ENCODE assay signal across 21 cellular contexts in the genomic region with DNA sequence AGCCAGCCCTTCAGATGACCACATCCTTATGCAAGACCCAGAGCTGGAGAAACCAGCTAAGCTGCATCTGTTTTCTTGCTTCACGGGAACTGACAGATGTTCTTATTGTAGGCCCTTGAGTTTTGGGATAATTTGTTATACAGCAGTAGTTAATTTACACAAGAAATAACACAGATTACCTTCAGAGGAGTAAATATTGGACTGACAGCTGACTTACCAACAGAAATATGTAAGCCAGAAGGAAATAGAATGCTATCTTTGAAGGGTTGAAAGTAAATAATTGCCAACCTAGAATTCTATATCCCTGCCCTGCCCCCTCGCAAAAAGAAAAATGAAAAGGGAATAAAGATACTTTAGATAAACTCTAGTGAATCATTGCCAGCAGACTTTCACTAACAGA.
"Had no signal": no experiment of that assay in that cellular context is flagged by ENCODE, and none has a peak within 500 bp of the region (broad histone marks: within the 10 kb centered on the region; RNA-seq: fewer than 3 reads in every experiment).

No MANE protein-coding gene starts in this region.

- H3K27ac ChIP-seq: foreskin keratinocyte, neural progenitor cell, ovary, suprapubic skin, thyroid gland, uterus had no signal

- H3K27me3 ChIP-seq: foreskin keratinocyte, neural progenitor cell, ovary, suprapubic skin, thyroid gland, uterus had no signal

- H3K9ac ChIP-seq: neural progenitor cell had no signal

- H3K4me1 ChIP-seq: foreskin keratinocyte, neural progenitor cell, suprapubic skin, uterus had no signal

- H3K9me3 ChIP-seq: thyroid gland had no signal

- H3K4me3 Mint-ChIP-seq: dendritic cell treated with granulocyte-macrophage colony-stimulating factor and Interleukin-4, amounts not matched to agents 40 ng/mL and 50 ng/mL, for 4 days; natural killer cell treated with Interleukin-12 subunit alpha and Interleukin-12 subunit beta and Interleukin-15 and Interleukin-18, amount 100 ng/mL, for 72 hours; neural progenitor cell; type B pancreatic cell had no signal

- H3K27ac Mint-ChIP-seq: dendritic cell treated with granulocyte-macrophage colony-stimulating factor and Interleukin-4, amounts not matched to agents 40 ng/mL and 50 ng/mL, for 4 days; natural killer cell treated with Interleukin-12 subunit alpha and Interleukin-12 subunit beta and Interleukin-15 and Interleukin-18, amount 100 ng/mL, for 72 hours; neural progenitor cell; type B pancreatic cell had no signal

- H3K27me3 Mint-ChIP-seq: dendritic cell treated with granulocyte-macrophage colony-stimulating factor and Interleukin-4, amounts not matched to agents 40 ng/mL and 50 ng/mL, for 4 days; natural killer cell treated with Interleukin-12 subunit alpha and Interleukin-12 subunit beta and Interleukin-15 and Interleukin-18, amount 100 ng/mL, for 72 hours; type B pancreatic cell had no signal

- DNase-seq: erythroblast; foreskin keratinocyte; kidney; left cardiac atrium; left ventricle myocardium superior; mesenchymal stem cell; midbrain; nucleus accumbens; ovary; right cardiac atrium; stimulated activated CD4-positive, alpha-beta T cell treated with anti-CD3 and anti-CD28 coated beads, Interleukin-2, amount 100 ng/mL, for 48 hours; stimulated activated naive CD4-positive, alpha-beta T cell treated with Interleukin-2 at 50 U/mL for 16 hours; thyroid gland; uterus had no signal

- ATAC-seq: foreskin keratinocyte; left cardiac atrium; left ventricle myocardium superior; natural killer cell treated with Interleukin-12 subunit alpha and Interleukin-12 subunit beta and Interleukin-15 and Interleukin-18, amount 100 ng/mL, for 72 hours; right cardiac atrium had no signal

- H3K4me3 ChIP-seq: lung, neural progenitor cell, ovary, smooth muscle cell, suprapubic skin, thyroid gland, uterus had no signal

- H3K36me3 ChIP-seq: ovary, uterus had no signal
